2 cellular contexts compared by ENCODE assay signal in the genomic region with DNA sequence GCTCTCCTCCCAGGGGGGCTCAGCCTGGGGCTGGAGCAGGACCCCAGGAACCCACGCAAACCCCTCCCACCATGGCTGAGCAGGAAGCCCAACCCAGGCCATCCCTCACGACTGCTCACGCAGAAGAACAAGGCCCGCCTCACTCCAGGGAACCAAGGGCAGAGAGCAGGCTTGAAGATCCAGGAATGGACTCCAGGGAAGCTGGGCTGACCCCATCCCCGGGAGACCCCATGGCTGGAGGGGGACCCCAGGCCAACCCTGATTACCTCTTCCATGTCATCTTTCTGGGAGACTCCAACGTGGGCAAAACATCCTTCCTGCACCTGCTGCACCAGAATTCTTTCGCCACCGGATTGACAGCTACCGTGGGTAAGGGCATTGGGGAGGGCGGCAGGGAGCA.
TF ChIP-seq lines count a peak whose summit lies in the region.

No MANE protein-coding gene starts in this region.

TF ChIP-seq in IMR-90, 13 proteins besides CTCF, POLR2A, EP300 and RAD21:
- TF ChIP-seq NFE2L2 (IDR thresholded peaks at IDR 0.05; ENCODE audit: low read depth, low read length): no peak
- TF ChIP-seq BHLHE40 (IDR thresholded peaks at IDR 0.05; ENCODE audit: low read depth, low read length): no peak
- no peak for TF ChIP-seq CHD1 (IDR thresholded peaks at IDR 0.05; ENCODE audit: low read depth, low read length)
- TF ChIP-seq, protein P1, sequence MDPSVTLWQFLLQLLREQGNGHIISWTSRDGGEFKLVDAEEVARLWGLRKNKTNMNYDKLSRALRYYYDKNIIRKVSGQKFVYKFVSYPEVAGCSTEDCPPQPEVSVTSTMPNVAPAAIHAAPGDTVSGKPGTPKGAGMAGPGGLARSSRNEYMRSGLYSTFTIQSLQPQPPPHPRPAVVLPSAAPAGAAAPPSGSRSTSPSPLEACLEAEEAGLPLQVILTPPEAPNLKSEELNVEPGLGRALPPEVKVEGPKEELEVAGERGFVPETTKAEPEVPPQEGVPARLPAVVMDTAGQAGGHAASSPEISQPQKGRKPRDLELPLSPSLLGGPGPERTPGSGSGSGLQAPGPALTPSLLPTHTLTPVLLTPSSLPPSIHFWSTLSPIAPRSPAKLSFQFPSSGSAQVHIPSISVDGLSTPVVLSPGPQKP (IDR thresholded peaks at IDR 0.05; ENCODE audit: borderline replicate concordance, low read depth, low read length): no peak
- no peak for TF ChIP-seq FOS (IDR thresholded peaks at IDR 0.05; ENCODE audit: low read depth, low read length)

TF ChIP-seq in HepG2, 621 proteins besides CTCF, POLR2A, EP300 and RAD21:
- TF ChIP-seq, protein P2, sequence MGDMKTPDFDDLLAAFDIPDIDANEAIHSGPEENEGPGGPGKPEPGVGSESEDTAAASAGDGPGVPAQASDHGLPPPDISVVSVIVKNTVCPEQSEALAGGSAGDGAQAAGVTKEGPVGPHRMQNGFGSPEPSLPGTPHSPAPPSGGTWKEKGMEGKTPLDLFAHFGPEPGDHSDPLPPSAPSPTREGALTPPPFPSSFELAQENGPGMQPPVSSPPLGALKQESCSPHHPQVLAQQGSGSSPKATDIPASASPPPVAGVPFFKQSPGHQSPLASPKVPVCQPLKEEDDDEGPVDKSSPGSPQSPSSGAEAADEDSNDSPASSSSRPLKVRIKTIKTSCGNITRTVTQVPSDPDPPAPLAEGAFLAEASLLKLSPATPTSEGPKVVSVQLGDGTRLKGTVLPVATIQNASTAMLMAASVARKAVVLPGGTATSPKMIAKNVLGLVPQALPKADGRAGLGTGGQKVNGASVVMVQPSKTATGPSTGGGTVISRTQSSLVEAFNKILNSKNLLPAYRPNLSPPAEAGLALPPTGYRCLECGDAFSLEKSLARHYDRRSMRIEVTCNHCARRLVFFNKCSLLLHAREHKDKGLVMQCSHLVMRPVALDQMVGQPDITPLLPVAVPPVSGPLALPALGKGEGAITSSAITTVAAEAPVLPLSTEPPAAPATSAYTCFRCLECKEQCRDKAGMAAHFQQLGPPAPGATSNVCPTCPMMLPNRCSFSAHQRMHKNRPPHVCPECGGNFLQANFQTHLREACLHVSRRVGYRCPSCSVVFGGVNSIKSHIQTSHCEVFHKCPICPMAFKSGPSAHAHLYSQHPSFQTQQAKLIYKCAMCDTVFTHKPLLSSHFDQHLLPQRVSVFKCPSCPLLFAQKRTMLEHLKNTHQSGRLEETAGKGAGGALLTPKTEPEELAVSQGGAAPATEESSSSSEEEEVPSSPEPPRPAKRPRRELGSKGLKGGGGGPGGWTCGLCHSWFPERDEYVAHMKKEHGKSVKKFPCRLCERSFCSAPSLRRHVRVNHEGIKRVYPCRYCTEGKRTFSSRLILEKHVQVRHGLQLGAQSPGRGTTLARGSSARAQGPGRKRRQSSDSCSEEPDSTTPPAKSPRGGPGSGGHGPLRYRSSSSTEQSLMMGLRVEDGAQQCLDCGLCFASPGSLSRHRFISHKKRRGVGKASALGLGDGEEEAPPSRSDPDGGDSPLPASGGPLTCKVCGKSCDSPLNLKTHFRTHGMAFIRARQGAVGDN (CRISPR knock-in tag; IDR thresholded peaks at IDR 0.05): peak; percentile 17; the same call in 1 of the 2 replicates
- TF ChIP-seq ISL2 (CRISPR knock-in tag; IDR thresholded peaks at IDR 0.05): no peak
